In genomic region chr7:1939434-1940401, GRCh38 we compare ENCODE assay signal across 9 cellular contexts.
DNase-seq lines count a peak whose midpoint lies in the region; ATAC-seq and TF ChIP-seq lines count a peak whose summit lies in the region.
"Had no signal": no experiment of that assay in that cellular context is flagged by ENCODE, and none has a peak within 500 bp of the region (broad histone marks: within the 10 kb centered on the region; RNA-seq: fewer than 3 reads in every experiment).

No MANE protein-coding gene starts in this region.

- POLR2A ChIA-PET in WTC11 (lab: Charles Lee) = no interaction called here

- H3K4me1 Mint-ChIP-seq in activated CD8-positive, alpha-beta memory T cell treated with anti-CD3 and anti-CD28 coated beads, Interleukin-2, amount 10 ng/mL, durations not matched to agents 7 days and 5 days = peaks cover 64% of the 10 kb centered on the region
- peaks cover 19% of the 10 kb centered on the region for H3K4me1 Mint-ChIP-seq in WTC11

- H3K36me3 Mint-ChIP-seq in activated CD8-positive, alpha-beta memory T cell treated with anti-CD3 and anti-CD28 coated beads, Interleukin-2, amount 10 ng/mL, durations not matched to agents 7 days and 5 days = peaks cover 14% of the 10 kb centered on the region
- peaks cover 18% of the 10 kb centered on the region for H3K36me3 Mint-ChIP-seq in WTC11

- peak; percentile 34 for ATAC-seq in HG03135 (IDR thresholded peaks at IDR 0.05; ENCODE audit: unreplicated experiment)
- ATAC-seq in activated CD8-positive, alpha-beta memory T cell treated with anti-CD3 and anti-CD28 coated beads, Interleukin-2, amount 10 ng/mL, durations not matched to agents 7 days and 5 days = peak; percentile 52
- ATAC-seq in lower lobe of right lung = peak; percentile 34 to 49
- ATAC-seq in WTC11 = no peak

- H3K9me3 Mint-ChIP-seq in activated CD8-positive, alpha-beta memory T cell treated with anti-CD3 and anti-CD28 coated beads, Interleukin-2, amount 10 ng/mL, durations not matched to agents 7 days and 5 days (ENCODE audit: low read depth) = no peaks in the 10 kb centered on the region
- H3K9me3 Mint-ChIP-seq in WTC11 = peaks cover 10% of the 10 kb centered on the region

- peak overlapping the region; percentile 98 for H3K27ac Mint-ChIP-seq in activated CD8-positive, alpha-beta memory T cell treated with anti-CD3 and anti-CD28 coated beads, Interleukin-2, amount 10 ng/mL, durations not matched to agents 7 days and 5 days
- H3K27ac Mint-ChIP-seq in WTC11 = no peak overlapping the region

- peak overlapping the region; percentile 84 for H3K4me3 Mint-ChIP-seq in activated CD8-positive, alpha-beta memory T cell treated with anti-CD3 and anti-CD28 coated beads, Interleukin-2, amount 10 ng/mL, durations not matched to agents 7 days and 5 days
- H3K4me3 Mint-ChIP-seq in WTC11 = no peak overlapping the region

- no peaks in the 10 kb centered on the region for H3K27me3 ChIP-seq in lower lobe of right lung (ENCODE audit: low read depth)

- CTCF ChIA-PET in activated CD8-positive, alpha-beta memory T cell treated with anti-CD3 and anti-CD28 coated beads, Interleukin-2, amount 10 ng/mL, durations not matched to agents 7 days and 5 days (lab: Charles Lee) = interaction anchor here (0.6 to 1.5 kb wide), 8 partner anchors 15 to 771 kb away, joined by 3 to 5 read pairs (median 3); no protein-coding TSS in a partner anchor
- CTCF ChIA-PET in WTC11 (lab: Charles Lee) = no interaction called here

- H3K9me3 ChIP-seq in lower lobe of right lung = no peaks in the 10 kb centered on the region

- peak; percentile 16 for DNase-seq in activated T-cell treated with anti-CD3 and anti-CD28 coated beads for 1 hour (ENCODE audit: low read depth)
- DNase-seq in activated T-cell treated with anti-CD3 and anti-CD28 coated beads for 4 hours = no peak
- DNase-seq in activated CD8-positive, alpha-beta memory T cell treated with anti-CD3 and anti-CD28 coated beads, Interleukin-2, amount 10 ng/mL, durations not matched to agents 7 days and 5 days = peak; percentile 60
- DNase-seq in lower lobe of right lung = peak; percentile 63
- no peak for DNase-seq in central memory CD4-positive, alpha-beta T cell
- DNase-seq in WTC11 (ENCODE audit: low spot score) = no peak
- DNase-seq in NCI-H82 treated with DMSO at 0.1 percent for 48 hours (lab: John Stamatoyannopoulos, UW; ENCODE audit: unreplicated experiment) = no peak

- peak overlapping the region; percentile 50 for H3K4me3 ChIP-seq in lower lobe of right lung

- intact Hi-C loops in lower lobe of right lung (cut with DNase I) = no loop called here

- H3K4me1 ChIP-seq in lower lobe of right lung = peaks cover 9% of the 10 kb centered on the region

- H3K36me3 ChIP-seq in lower lobe of right lung = peaks cover 9% of the 10 kb centered on the region

- H3K27ac ChIP-seq in lower lobe of right lung = peak overlapping the region; percentile 73
- H3K27ac ChIP-seq: VCaP had no signal

- TF ChIP-seq CTCF in lower lobe of right lung (IDR thresholded peaks at IDR 0.05) (no peak), WTC11 (IDR thresholded peaks at IDR 0.05) (no peak)

- peaks cover 5% of the 10 kb centered on the region for H3K27me3 Mint-ChIP-seq in activated CD8-positive, alpha-beta memory T cell treated with anti-CD3 and anti-CD28 coated beads, Interleukin-2, amount 10 ng/mL, durations not matched to agents 7 days and 5 days
- peaks cover 2% of the 10 kb centered on the region; the same call in 1 of the 2 replicates for H3K27me3 Mint-ChIP-seq in WTC11 (ENCODE audit: low read depth)

TF ChIP-seq in WTC11, 78 proteins besides CTCF, POLR2A, EP300 and RAD21 (continues in another document):
- no peak for TF ChIP-seq NFATC4 (CRISPR knock-in tag; IDR thresholded peaks at IDR 0.05)
- TF ChIP-seq TEAD1 (CRISPR knock-in tag; IDR thresholded peaks at IDR 0.05) = no peak
- TF ChIP-seq TP53 (CRISPR knock-in tag; IDR thresholded peaks at IDR 0.05) = no peak
- no peak for TF ChIP-seq NR1H2 (CRISPR knock-in tag; IDR thresholded peaks at IDR 0.05)
- no peak for TF ChIP-seq ARID4B (CRISPR knock-in tag; IDR thresholded peaks at IDR 0.05; ENCODE audit: borderline replicate concordance)
- TF ChIP-seq OVOL2 (CRISPR knock-in tag; IDR thresholded peaks at IDR 0.05; ENCODE audit: borderline replicate concordance) = no peak
- no peak for TF ChIP-seq ZNF232 (CRISPR knock-in tag; IDR thresholded peaks at IDR 0.05)
- no peak for TF ChIP-seq SMAD4 (CRISPR knock-in tag; IDR thresholded peaks at IDR 0.05)
- no peak for TF ChIP-seq ATF1 (CRISPR knock-in tag; IDR thresholded peaks at IDR 0.05)
- no peak for TF ChIP-seq ZSCAN18 (CRISPR knock-in tag; IDR thresholded peaks at IDR 0.05)
- TF ChIP-seq ZNF396 (CRISPR knock-in tag; IDR thresholded peaks at IDR 0.05; ENCODE audit: borderline replicate concordance) = no peak
- no peak for TF ChIP-seq FOXP1 (CRISPR knock-in tag; IDR thresholded peaks at IDR 0.05; ENCODE audit: borderline replicate concordance)
- no peak for TF ChIP-seq MAX (CRISPR knock-in tag; IDR thresholded peaks at IDR 0.05)
- TF ChIP-seq MXD4 (CRISPR knock-in tag; IDR thresholded peaks at IDR 0.05; ENCODE audit: borderline replicate concordance) = no peak
- no peak for TF ChIP-seq ZBTB21 (CRISPR knock-in tag; IDR thresholded peaks at IDR 0.05; ENCODE audit: borderline replicate concordance)
- no peak for TF ChIP-seq ZNF281 (CRISPR knock-in tag; IDR thresholded peaks at IDR 0.05)
- no peak for TF ChIP-seq RELA (CRISPR knock-in tag; IDR thresholded peaks at IDR 0.05; ENCODE audit: borderline replicate concordance)

Comparison
In these comparisons a context has a peak if more than half of its experiments do, and no peak if none do; other contexts are left out.
1. DNase-seq: peak in activated T-cell treated with anti-CD3 and anti-CD28 coated beads for 1 hour (single experiment), activated CD8-positive, alpha-beta memory T cell treated with anti-CD3 and anti-CD28 coated beads, Interleukin-2, amount 10 ng/mL, durations not matched to agents 7 days and 5 days (single experiment) and lower lobe of right lung (single experiment); none in activated T-cell treated with anti-CD3 and anti-CD28 coated beads for 4 hours (single experiment), central memory CD4-positive, alpha-beta T cell (single experiment), WTC11 (single experiment) and NCI-H82 treated with DMSO at 0.1 percent for 48 hours (single experiment).